ENCODE assay signal across 7 cellular contexts in the genomic region with DNA sequence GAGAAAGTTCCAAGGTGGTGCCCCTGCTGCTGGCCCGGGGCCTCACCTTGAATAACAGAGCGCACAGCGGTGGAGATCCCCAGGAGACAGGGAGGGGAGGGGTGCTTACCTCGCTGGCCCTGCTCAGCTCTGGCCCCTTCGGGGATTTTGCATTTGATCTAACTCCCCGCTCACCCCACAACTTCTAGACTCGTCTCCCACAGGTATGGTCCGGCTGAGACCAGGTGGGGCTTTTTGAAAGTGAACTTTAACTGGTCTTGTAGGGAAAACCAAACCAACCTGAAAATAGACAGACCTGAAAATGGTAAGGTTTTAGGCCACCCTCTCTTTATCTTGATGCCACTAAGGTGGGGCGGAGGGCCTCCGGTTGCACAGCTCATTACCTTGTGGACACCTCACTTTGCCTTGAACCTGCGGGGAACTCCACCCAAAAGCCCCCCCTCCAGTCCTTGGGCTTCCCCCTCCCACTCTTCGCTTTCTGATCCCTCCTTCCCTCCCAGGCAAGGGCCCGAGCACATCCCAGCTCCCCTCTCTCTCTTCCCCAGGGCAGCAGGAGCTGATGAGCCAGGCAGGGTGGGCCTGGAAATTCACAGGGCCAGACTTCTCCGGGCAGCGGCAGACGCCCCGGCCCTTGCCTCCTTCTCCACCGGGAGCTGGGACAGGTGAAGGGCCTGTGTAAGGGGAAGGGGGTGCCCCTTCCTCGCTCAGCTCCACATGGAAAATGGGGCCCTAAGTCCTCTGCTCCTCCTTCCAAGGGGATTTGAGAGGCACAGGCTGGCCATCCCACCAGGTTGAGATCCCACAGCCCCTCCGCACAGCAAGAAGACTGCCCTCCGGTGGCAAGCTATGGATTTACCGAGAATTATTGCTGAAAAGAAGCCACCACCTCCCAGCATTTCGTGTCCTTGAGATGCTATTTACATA. TPM values are rescaled to one million over a fixed set of nuclear protein-coding genes. Genes with fewer than 3 reads are reported as not detected.
DNase-seq lines count a peak whose midpoint lies in the region; ATAC-seq and TF ChIP-seq lines count a peak whose summit lies in the region.

No MANE protein-coding gene starts in this region.

- H3K9me3 ChIP-seq in body of pancreas, result no peaks in the 10 kb centered on the region
- H3K9me3 ChIP-seq in left lung, result peaks cover 0 to 6% of the 10 kb centered on the region in 2 donors

- intact Hi-C loops in body of pancreas (cut with DNase I) (no loop called here), left lung (cut with DNase I) (no loop called here)

- H3K27me3 ChIP-seq in body of pancreas (no peaks in the 10 kb centered on the region), left lung (peaks cover 0 to 8% of the 10 kb centered on the region in 2 donors)

- DNase-seq in Daoy (ENCODE audit: low read depth) (peak; percentile 61), GM19238 (ENCODE audit: insufficient read length, low spot score) (peak; percentile 70), RKO (ENCODE audit: low spot score) (peak; percentile 42), body of pancreas (peak in 2 of 4 donors; percentile 23 to 27), left lung (no peak)

- peak in 5 of 7 experiments; percentile 13 to 36 (median 21) for TF ChIP-seq CTCF in body of pancreas (IDR thresholded peaks at IDR 0.05)
- TF ChIP-seq CTCF in left lung (IDR thresholded peaks at IDR 0.05), result peak in 1 of 2 donors; percentile 33

- H3K27ac ChIP-seq in body of pancreas, result no peak overlapping the region
- no peak overlapping the region for H3K27ac ChIP-seq in left lung

- ATAC-seq in HG03460 (IDR thresholded peaks at IDR 0.05; ENCODE audit: unreplicated experiment) (peak; percentile 57), body of pancreas (no peak), left lung (peak; percentile 70), HG03521 (IDR thresholded peaks at IDR 0.05; ENCODE audit: unreplicated experiment) (no peak)

- WGBS in body of pancreas, 2 donors, result 28 to 31% methylated on average over 19 to 23 of the region's 23 CpGs

- no peak for TF ChIP-seq POLR2A in body of pancreas (IDR thresholded peaks at IDR 0.05)

- H3K36me3 ChIP-seq in body of pancreas (replicated peaks in 1 of 2; ENCODE audit: insufficient read depth in 1 of 2, low read depth in 2 of 2) (no peaks in the 10 kb centered on the region), left lung (no peaks in the 10 kb centered on the region)

- H3K4me1 ChIP-seq in body of pancreas (no peaks in the 10 kb centered on the region), left lung (no peaks in the 10 kb centered on the region)

- H3K4me3 ChIP-seq in body of pancreas (no peak overlapping the region), left lung (no peak overlapping the region)

RNA-seq across cellular contexts. Expression of a gene that starts 16.1 kb away (rescaled TPM):
- total RNA-seq in Daoy (2014; rRNA removed; shearing (Covaris generic)), result 13.4 and 16.4 TPM in 2 replicates
- not detected for total RNA-seq in body of pancreas
- total RNA-seq in left lung, result 1 to 10 TPM in 1 of 2 donors, under 1 TPM in 1; 0.99 to 2.8 TPM

RNA-seq across cellular contexts. Expression of a gene that starts 59.9 kb away (rescaled TPM):
- total RNA-seq in Daoy (2014; rRNA removed; shearing (Covaris generic)), result 60.1 and 65.6 TPM in 2 replicates
- total RNA-seq in body of pancreas (10 to 100 TPM; 23.7 to 25.9 TPM), left lung (10 to 100 TPM; 26.8 to 42.3 TPM)

Comparison
In these comparisons a context has a peak if more than half of its experiments do, and no peak if none do; other contexts are left out.
1. DNase-seq: peak in Daoy (single experiment), GM19238 (single experiment) and RKO (single experiment); none in left lung (0 of 2).
2. ATAC-seq: peak in HG03460 (single experiment) and left lung (single experiment); none in body of pancreas (single experiment) and HG03521 (single experiment).